Comparison of ENCODE assay signal across 8 cellular contexts in the genomic region with DNA sequence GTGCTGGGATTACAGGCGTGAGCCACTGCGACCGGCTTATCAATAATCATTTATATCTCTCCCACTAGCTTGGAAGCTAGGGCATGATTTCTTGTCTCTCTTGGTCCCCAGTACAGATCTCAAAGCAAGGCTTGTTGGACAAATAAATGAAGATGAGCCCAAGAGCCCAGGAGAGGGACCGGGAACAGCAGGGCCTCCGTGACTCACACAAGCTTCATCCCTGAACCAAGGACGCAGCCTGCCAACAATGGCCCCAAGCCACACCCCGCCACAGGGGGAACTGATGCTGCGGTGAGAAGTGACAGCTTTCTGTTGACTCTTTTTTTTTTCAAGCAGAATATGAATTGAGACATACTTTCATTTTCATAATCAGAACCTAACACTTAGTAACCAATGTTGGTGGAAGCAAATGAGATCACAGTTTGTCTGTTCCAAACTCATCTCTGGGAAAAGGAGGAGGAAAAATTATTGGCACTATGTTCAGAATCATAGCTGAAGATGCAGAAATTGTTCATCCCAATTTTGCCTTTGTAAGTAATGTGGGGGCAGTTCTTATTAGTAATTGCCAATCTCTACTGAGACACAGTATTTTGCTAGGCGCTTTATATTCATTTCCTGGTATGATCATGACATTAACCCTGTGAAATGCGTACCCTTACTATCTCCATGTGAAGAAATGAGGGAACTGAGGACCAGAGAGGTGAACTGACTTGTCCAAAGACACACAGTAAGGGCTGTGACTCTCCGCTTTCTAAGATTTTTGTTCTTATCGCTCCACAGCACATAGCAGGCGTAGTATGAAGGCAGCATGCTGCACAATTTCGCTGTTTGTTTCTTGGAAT. TPM values are rescaled to one million over a fixed set of nuclear protein-coding genes. Genes with fewer than 3 reads are reported as not detected.
DNase-seq lines count a peak whose midpoint lies in the region; ATAC-seq lines count a peak whose summit lies in the region.

No MANE protein-coding gene starts in this region.

- peaks cover 42% of the 10 kb centered on the region for H3K4me1 Mint-ChIP-seq in activated naive CD8-positive, alpha-beta T cell treated with anti-CD3 and anti-CD28 coated beads for 36 hours

- H3K36me3 Mint-ChIP-seq in activated naive CD8-positive, alpha-beta T cell treated with anti-CD3 and anti-CD28 coated beads for 36 hours: no peaks in the 10 kb centered on the region

- ATAC-seq in GM19328 (IDR thresholded peaks at IDR 0.05; ENCODE audit: unreplicated experiment) (peak; percentile 90), HG03442 (IDR thresholded peaks at IDR 0.05; ENCODE audit: unreplicated experiment) (peak; percentile 90)

- H4K20me1 ChIP-seq in BLaER1: no peaks in the 10 kb centered on the region

- H3K27ac Mint-ChIP-seq in activated naive CD8-positive, alpha-beta T cell treated with anti-CD3 and anti-CD28 coated beads for 36 hours: peak overlapping the region; percentile 88

- peak overlapping the region; percentile 59 for H3K4me3 Mint-ChIP-seq in activated naive CD8-positive, alpha-beta T cell treated with anti-CD3 and anti-CD28 coated beads for 36 hours

- H3K4me1 ChIP-seq in BLaER1: peaks cover 83% of the 10 kb centered on the region

- H3K9me3 Mint-ChIP-seq in activated naive CD8-positive, alpha-beta T cell treated with anti-CD3 and anti-CD28 coated beads for 36 hours: peaks cover 2% of the 10 kb centered on the region

- peak overlapping the region; percentile 87 for H3K4me2 ChIP-seq in BLaER1

- no peaks in the 10 kb centered on the region for H3K36me3 ChIP-seq in BLaER1

- no peaks in the 10 kb centered on the region for H3K27me3 Mint-ChIP-seq in activated naive CD8-positive, alpha-beta T cell treated with anti-CD3 and anti-CD28 coated beads for 36 hours

- no peaks in the 10 kb centered on the region for H3K9me3 ChIP-seq in BLaER1

- no peaks in the 10 kb centered on the region for H3K27me3 ChIP-seq in BLaER1

- H3K27ac ChIP-seq in BLaER1: peak overlapping the region; percentile 69

- peak; percentile 78 to 90 for DNase-seq in SW 1271 (lab: John Stamatoyannopoulos, UW)
- DNase-seq in activated naive CD8-positive, alpha-beta T cell treated with anti-CD3 and anti-CD28 coated beads for 36 hours: peak; percentile 88
- peak; percentile 78 for DNase-seq in hepatic stellate cell (ENCODE audit: low spot score)
- peak; percentile 58 to 63 for DNase-seq in stimulated activated CD4-positive, alpha-beta T cell treated with anti-CD3 and anti-CD28 coated beads, Interleukin-1b, Interleukin-23, amount 100 ng/mL, for 4 hours (ENCODE audit: low read depth in 2 of 2)
- no peak for DNase-seq in DMS153 (lab: John Stamatoyannopoulos, UW)

- 0 out of 2 replicates have a peak overlapping the region, but pooled peaks have one; percentile 3 for H3K4me3 ChIP-seq in BLaER1

- H3K9ac ChIP-seq in BLaER1: peak overlapping the region; percentile 61

RNA-seq across cellular contexts. Expression of a gene that starts 6.6 kb away (rescaled TPM):
- total RNA-seq in activated naive CD8-positive, alpha-beta T cell treated with anti-CD3 and anti-CD28 coated beads for 36 hours: 1 to 10 TPM; 8.7 to 8.9 TPM

RNA-seq across cellular contexts. Expression of a gene that starts 56.4 kb away (rescaled TPM):
- total RNA-seq in activated naive CD8-positive, alpha-beta T cell treated with anti-CD3 and anti-CD28 coated beads for 36 hours: 10 to 100 TPM; 45.9 to 46.9 TPM
